Comparison of ENCODE assay signal across 9 cellular contexts in genomic region chr10:14302035-14302434, GRCh38. TPM values are rescaled to one million over a fixed set of nuclear protein-coding genes. Genes with fewer than 3 reads are reported as not detected.
DNase-seq lines count a peak whose midpoint lies in the region; ATAC-seq, FAIRE-seq and TF ChIP-seq lines count a peak whose summit lies in the region.
"Had no signal": no experiment of that assay in that cellular context is flagged by ENCODE, and none has a peak within 500 bp of the region (broad histone marks: within the 10 kb centered on the region; RNA-seq: fewer than 3 reads in every experiment).

No MANE protein-coding gene starts in this region.

- 0 out of 2 replicates have a peak, but pooled peaks have one; percentile 13 for TF ChIP-seq RAD21 in HCT116 (IDR thresholded peaks at IDR 0.05; ENCODE audit: low read depth)

- peak; percentile 7 to 52 (median 49); a peak in 3 of 6 replicates for TF ChIP-seq CTCF in HCT116 (IDR thresholded peaks at IDR 0.05 in 2 of 3, conservative IDR thresholded peaks at IDR 0.05 in 1 of 3; ENCODE audit: borderline replicate concordance in 1 of 3, insufficient read depth in 1 of 3, low read depth in 2 of 3, low read length in 2 of 3)
- TF ChIP-seq CTCF in astrocyte of the spinal cord (IDR thresholded peaks at IDR 0.05; ENCODE audit: low read depth, low read length): peak; percentile 65
- TF ChIP-seq CTCF in kidney (IDR thresholded peaks at IDR 0.05; ENCODE audit: borderline replicate concordance, extremely low read depth, insufficient read depth): peak; percentile 26
- TF ChIP-seq CTCF in GM20000 (IDR thresholded peaks at IDR 0.05; ENCODE audit: extremely low read depth, missing control alignments): no peak

- BruUV-seq in HCT116 (replicated peaks; lab: Mats Ljungman, UMichigan): no TSS peak

- DNase-seq in CD1c-positive myeloid dendritic cell (ENCODE audit: extremely low spot score): peak; percentile 6
- DNase-seq in HCT116 (ENCODE audit: low read depth, low spot score): no peak
- DNase-seq in astrocyte of the spinal cord (ENCODE audit: low read depth, low spot score): peak; percentile 34
- DNase-seq in kidney: no peak
- no peak for DNase-seq in activated naive CD4-positive, alpha-beta T cell treated with anti-CD3 and anti-CD28 coated beads, Interleukin-2, amount 50 U/mL, for 72 hours (ENCODE audit: low spot score in 2 of 2)
- DNase-seq in GM20000 (ENCODE audit: low spot score): no peak
- DNase-seq: activated CD4-positive, CD25-positive, alpha-beta regulatory T cell had no signal

- H3K27ac Mint-ChIP-seq in activated naive CD4-positive, alpha-beta T cell treated with anti-CD3 and anti-CD28 coated beads, Interleukin-2, amount 50 U/mL, for 72 hours: no peak overlapping the region

- POLR2A ChIA-PET in HCT116 (lab: Charles Lee): no interaction called here

- RAD21 ChIA-PET in HCT116 (lab: Charles Lee; ENCODE audit: low non-redundant PET in 1 of 2, low total read pairs in 2 of 2, uncharacterized antibody in 2 of 2, unreplicated experiment in 2 of 2): no interaction called here

- H3K9me2 ChIP-seq in HCT116 (ENCODE audit: insufficient read depth): no peaks in the 10 kb centered on the region

- ATAC-seq in HCT116 (no peak), GM21360 (IDR thresholded peaks at IDR 0.05; ENCODE audit: unreplicated experiment) (no peak), HG03354 (IDR thresholded peaks at IDR 0.05; ENCODE audit: poor library complexity, severe bottlenecking, unreplicated experiment) (no peak)
- ATAC-seq in activated naive CD4-positive, alpha-beta T cell treated with anti-CD3 and anti-CD28 coated beads, Interleukin-2, amount 50 U/mL, for 72 hours: no peak

- H3K9ac ChIP-seq in HCT116 (ENCODE audit: low read length): no peak overlapping the region
- no peak overlapping the region for H3K9ac ChIP-seq in kidney (ENCODE audit: low read length in 2 of 2)

- TF ChIP-seq POLR2A in HCT116 (IDR thresholded peaks at IDR 0.05; ENCODE audit: borderline replicate concordance, extremely low read depth, insufficient read depth, insufficient read length): no peak

- no peak overlapping the region for H2AFZ ChIP-seq in HCT116 (ENCODE audit: low read depth, low read length, poor library complexity, severe bottlenecking)

- H3K4me2 ChIP-seq in HCT116 (ENCODE audit: low read length): no peak overlapping the region

- in situ Hi-C loops in astrocyte of the spinal cord (cut with HindIII; ENCODE audit: low sequenced_read_pairs): no loop called here

- H3K27me3 ChIP-seq in HCT116 (ENCODE audit: insufficient read depth, low read length): peaks cover 82% of the 10 kb centered on the region

- no peaks in the 10 kb centered on the region for H3K36me3 Mint-ChIP-seq in activated naive CD4-positive, alpha-beta T cell treated with anti-CD3 and anti-CD28 coated beads, Interleukin-2, amount 50 U/mL, for 72 hours

- FAIRE-seq in kidney (lab: Jason Lieb, UNC): no peak

- CTCF ChIA-PET in HCT116 (lab: Charles Lee): interaction anchor here (0.9 kb wide), 1 partner anchor 26 kb away, joined by 3 read pairs; no protein-coding TSS in a partner anchor

- no peaks in the 10 kb centered on the region for H3K79me2 ChIP-seq in HCT116 (ENCODE audit: insufficient read depth, low read length)

- H3K36me3 ChIP-seq in HCT116 (ENCODE audit: control insufficient read depth in 1 of 2, insufficient read depth in 2 of 2, low read length in 2 of 2) (no peaks in the 10 kb centered on the region), kidney (ENCODE audit: control insufficient read depth in 1 of 2, insufficient read depth in 2 of 2, low read length in 2 of 2) (no peaks in the 10 kb centered on the region)

- H3K4me1 ChIP-seq in HCT116 (ENCODE audit: control insufficient read depth in 1 of 2, insufficient read depth in 2 of 2, low read length in 2 of 2) (no peaks in the 10 kb centered on the region), kidney (ENCODE audit: control insufficient read depth in 1 of 2, insufficient read depth in 1 of 2, low read depth in 1 of 2, low read length in 2 of 2) (no peaks in the 10 kb centered on the region)

- H4K20me1 ChIP-seq in HCT116 (ENCODE audit: insufficient read depth): no peaks in the 10 kb centered on the region

- H3K9me3 ChIP-seq in HCT116 (ENCODE audit: control insufficient read depth in 1 of 2, insufficient read depth in 1 of 2, low read depth in 1 of 2, low read length in 2 of 2) (no peaks in the 10 kb centered on the region), kidney (ENCODE audit: control insufficient read depth in 1 of 2, low read length in 2 of 2) (no peaks in the 10 kb centered on the region)

- intact Hi-C loops in HCT116 (cut with micrococcal nuclease) (no loop called here), kidney (cut with DNase I) (no loop called here)

- no peaks in the 10 kb centered on the region for H3K9me3 Mint-ChIP-seq in activated naive CD4-positive, alpha-beta T cell treated with anti-CD3 and anti-CD28 coated beads, Interleukin-2, amount 50 U/mL, for 72 hours

- H3K4me3 ChIP-seq in HCT116 (replicated peaks in 1 of 2; ENCODE audit: low read depth in 1 of 2, low read length in 2 of 2): no peak overlapping the region
- no peak overlapping the region for H3K4me3 ChIP-seq in astrocyte of the spinal cord (ENCODE audit: low read depth, low read length)
- no peak overlapping the region for H3K4me3 ChIP-seq in kidney (ENCODE audit: low read length in 2 of 2)

- H3K27ac ChIP-seq in HCT116 (ENCODE audit: low read depth, low read length): no peak overlapping the region
- no peak overlapping the region for H3K27ac ChIP-seq in kidney (ENCODE audit: low read depth in 2 of 2, low read length in 2 of 2)

TF ChIP-seq in HCT116, 20 proteins besides CTCF, POLR2A, EP300 and RAD21:
- no peak for TF ChIP-seq SP1 (IDR thresholded peaks at IDR 0.05; ENCODE audit: low read depth)
- no peak for TF ChIP-seq JUND (IDR thresholded peaks at IDR 0.05)
- TF ChIP-seq ELF1 (IDR thresholded peaks at IDR 0.05; ENCODE audit: borderline replicate concordance, low read depth): no peak
- TF ChIP-seq EZH2 (IDR thresholded peaks at IDR 0.05): no peak
- no peak for TF ChIP-seq FOSL1 (IDR thresholded peaks at IDR 0.05; ENCODE audit: low read depth)
- TF ChIP-seq CBX3 (IDR thresholded peaks at IDR 0.05; ENCODE audit: low read depth): no peak
- no peak for TF ChIP-seq ZNF274 (IDR thresholded peaks at IDR 0.05; ENCODE audit: low read depth, low read length)
- TF ChIP-seq POLR2AphosphoS5 (IDR thresholded peaks at IDR 0.05; ENCODE audit: low read depth, low read length): no peak
- TF ChIP-seq EZH2phosphoT487 (IDR thresholded peaks at IDR 0.05; ENCODE audit: borderline replicate concordance): no peak
- no peak for TF ChIP-seq SIN3A (IDR thresholded peaks at IDR 0.05; ENCODE audit: low read depth)
- no peak for TF ChIP-seq REST (IDR thresholded peaks at IDR 0.05; ENCODE audit: low read depth)
- TF ChIP-seq MAX (IDR thresholded peaks at IDR 0.05): no peak
- no peak for TF ChIP-seq ZFX (IDR thresholded peaks at IDR 0.05)
- TF ChIP-seq ATF3 (IDR thresholded peaks at IDR 0.05): no peak
- no peak for TF ChIP-seq TCF7L2 (IDR thresholded peaks at IDR 0.05; ENCODE audit: borderline replicate concordance, extremely low read depth, insufficient read depth, insufficient read length)

RNA-seq across cellular contexts. Expression of gene FRMD4A, which starts 28.7 kb away (rescaled TPM):
- 0.20 TPM for total RNA-seq in HCT116 (2021; ENCODE audit: unreplicated experiment)
- polyA plus RNA-seq in HCT116 (2012): 1.5 and 1.6 TPM in 2 replicates
- 68.2 TPM for total RNA-seq in kidney
- polyA plus RNA-seq in kidney (ENCODE audit: insufficient read depth, low read depth, low replicate concordance): 16.0 TPM
- total RNA-seq in activated naive CD4-positive, alpha-beta T cell treated with anti-CD3 and anti-CD28 coated beads, Interleukin-2, amount 50 U/mL, for 72 hours: under 1 TPM; 0.41 to 0.49 TPM

Comparison
In these comparisons a context has a peak if more than half of its experiments do, and no peak if none do; other contexts are left out.
1. DNase-seq: peak in CD1c-positive myeloid dendritic cell (single experiment) and astrocyte of the spinal cord (single experiment); none in HCT116 (single experiment), kidney (single experiment), activated naive CD4-positive, alpha-beta T cell treated with anti-CD3 and anti-CD28 coated beads, Interleukin-2, amount 50 U/mL, for 72 hours (0 of 2) and GM20000 (single experiment).
2. RNA of gene FRMD4A, which starts 28.7 kb away (total RNA-seq): 68.2 TPM in kidney (single experiment); 0.41 to 0.49 TPM in activated naive CD4-positive, alpha-beta T cell treated with anti-CD3 and anti-CD28 coated beads, Interleukin-2, amount 50 U/mL, for 72 hours and 0.20 TPM in HCT116 (single experiment); every median in the first group is over 10 times any median in the second.